In the genomic region with DNA sequence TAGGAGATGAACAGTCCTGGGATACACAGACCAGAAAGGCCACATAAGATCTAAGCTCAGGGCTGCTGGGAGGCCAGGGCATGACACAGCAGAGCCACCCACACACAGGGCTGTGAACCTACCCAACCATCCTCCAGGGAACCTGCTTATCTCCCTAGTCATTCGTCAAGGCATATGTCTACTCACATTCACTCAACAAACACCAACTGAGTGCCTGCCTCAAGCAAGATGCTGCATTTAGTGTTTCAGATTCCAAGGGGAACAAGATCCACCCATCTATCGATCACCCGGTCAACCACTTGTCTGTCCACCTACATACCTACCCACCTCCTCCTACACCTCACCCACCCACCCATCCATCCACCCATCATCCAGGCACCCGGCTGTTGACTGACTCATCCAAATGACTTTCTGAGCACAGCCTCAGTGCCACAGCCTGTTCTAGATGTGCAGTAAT, we compare ENCODE assay signal across 2 cellular contexts.
TF ChIP-seq lines count a peak whose summit lies in the region.

No MANE protein-coding gene starts in this region.

TF ChIP-seq in GM12878, 131 proteins besides CTCF, POLR2A, EP300 and RAD21:
- TF ChIP-seq, protein P1, sequence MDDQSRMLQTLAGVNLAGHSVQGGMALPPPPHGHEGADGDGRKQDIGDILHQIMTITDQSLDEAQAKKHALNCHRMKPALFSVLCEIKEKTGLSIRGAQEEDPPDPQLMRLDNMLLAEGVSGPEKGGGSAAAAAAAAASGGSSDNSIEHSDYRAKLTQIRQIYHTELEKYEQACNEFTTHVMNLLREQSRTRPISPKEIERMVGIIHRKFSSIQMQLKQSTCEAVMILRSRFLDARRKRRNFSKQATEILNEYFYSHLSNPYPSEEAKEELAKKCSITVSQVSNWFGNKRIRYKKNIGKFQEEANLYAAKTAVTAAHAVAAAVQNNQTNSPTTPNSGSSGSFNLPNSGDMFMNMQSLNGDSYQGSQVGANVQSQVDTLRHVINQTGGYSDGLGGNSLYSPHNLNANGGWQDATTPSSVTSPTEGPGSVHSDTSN (IDR thresholded peaks at IDR 0.05; ENCODE audit: insufficient replicate concordance, low read depth, low read length): no peak
- TF ChIP-seq RUNX3 (IDR thresholded peaks at IDR 0.05; ENCODE audit: low read length) (no peak), IKZF2 (IDR thresholded peaks at IDR 0.05) (no peak), DPF2 (IDR thresholded peaks at IDR 0.05) (no peak), CBX5 (IDR thresholded peaks at IDR 0.05; ENCODE audit: low read depth) (no peak), E2F4 (IDR thresholded peaks at IDR 0.05; ENCODE audit: low read depth, low read length) (no peak), JUND (IDR thresholded peaks at IDR 0.05; ENCODE audit: low read depth, low read length) (no peak), BRCA1 (IDR thresholded peaks at IDR 0.05; ENCODE audit: low read depth, low read length) (no peak), CBFB (IDR thresholded peaks at IDR 0.05; ENCODE audit: low read depth) (no peak), RBBP5 (conservative IDR thresholded peaks at IDR 0.05) (no peak), BACH1 (IDR thresholded peaks at IDR 0.05; ENCODE audit: borderline replicate concordance) (no peak), KAT2A (conservative IDR thresholded peaks at IDR 0.05; ENCODE audit: control insufficient read depth, low read depth, low read length) (no peak), POU2F2 (IDR thresholded peaks at IDR 0.05; ENCODE audit: borderline replicate concordance, low read depth, low read length) (no peak), SP1 (IDR thresholded peaks at IDR 0.05; ENCODE audit: low read depth, low read length) (no peak), ASH2L (IDR thresholded peaks at IDR 0.05; ENCODE audit: borderline replicate concordance, low read depth) (no peak), RAD51 (IDR thresholded peaks at IDR 0.05) (no peak), ZBED1 (IDR thresholded peaks at IDR 0.05; ENCODE audit: borderline replicate concordance) (no peak), TCF12 (IDR thresholded peaks at IDR 0.05; ENCODE audit: low read depth, low read length) (no peak)
- TF ChIP-seq, protein P2, sequence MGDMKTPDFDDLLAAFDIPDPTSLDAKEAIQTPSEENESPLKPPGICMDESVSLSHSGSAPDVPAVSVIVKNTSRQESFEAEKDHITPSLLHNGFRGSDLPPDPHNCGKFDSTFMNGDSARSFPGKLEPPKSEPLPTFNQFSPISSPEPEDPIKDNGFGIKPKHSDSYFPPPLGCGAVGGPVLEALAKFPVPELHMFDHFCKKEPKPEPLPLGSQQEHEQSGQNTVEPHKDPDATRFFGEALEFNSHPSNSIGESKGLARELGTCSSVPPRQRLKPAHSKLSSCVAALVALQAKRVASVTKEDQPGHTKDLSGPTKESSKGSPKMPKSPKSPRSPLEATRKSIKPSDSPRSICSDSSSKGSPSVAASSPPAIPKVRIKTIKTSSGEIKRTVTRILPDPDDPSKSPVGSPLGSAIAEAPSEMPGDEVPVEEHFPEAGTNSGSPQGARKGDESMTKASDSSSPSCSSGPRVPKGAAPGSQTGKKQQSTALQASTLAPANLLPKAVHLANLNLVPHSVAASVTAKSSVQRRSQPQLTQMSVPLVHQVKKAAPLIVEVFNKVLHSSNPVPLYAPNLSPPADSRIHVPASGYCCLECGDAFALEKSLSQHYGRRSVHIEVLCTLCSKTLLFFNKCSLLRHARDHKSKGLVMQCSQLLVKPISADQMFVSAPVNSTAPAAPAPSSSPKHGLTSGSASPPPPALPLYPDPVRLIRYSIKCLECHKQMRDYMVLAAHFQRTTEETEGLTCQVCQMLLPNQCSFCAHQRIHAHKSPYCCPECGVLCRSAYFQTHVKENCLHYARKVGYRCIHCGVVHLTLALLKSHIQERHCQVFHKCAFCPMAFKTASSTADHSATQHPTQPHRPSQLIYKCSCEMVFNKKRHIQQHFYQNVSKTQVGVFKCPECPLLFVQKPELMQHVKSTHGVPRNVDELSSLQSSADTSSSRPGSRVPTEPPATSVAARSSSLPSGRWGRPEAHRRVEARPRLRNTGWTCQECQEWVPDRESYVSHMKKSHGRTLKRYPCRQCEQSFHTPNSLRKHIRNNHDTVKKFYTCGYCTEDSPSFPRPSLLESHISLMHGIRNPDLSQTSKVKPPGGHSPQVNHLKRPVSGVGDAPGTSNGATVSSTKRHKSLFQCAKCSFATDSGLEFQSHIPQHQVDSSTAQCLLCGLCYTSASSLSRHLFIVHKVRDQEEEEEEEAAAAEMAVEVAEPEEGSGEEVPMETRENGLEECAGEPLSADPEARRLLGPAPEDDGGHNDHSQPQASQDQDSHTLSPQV (IDR thresholded peaks at IDR 0.05): no peak
- TF ChIP-seq, protein P3, sequence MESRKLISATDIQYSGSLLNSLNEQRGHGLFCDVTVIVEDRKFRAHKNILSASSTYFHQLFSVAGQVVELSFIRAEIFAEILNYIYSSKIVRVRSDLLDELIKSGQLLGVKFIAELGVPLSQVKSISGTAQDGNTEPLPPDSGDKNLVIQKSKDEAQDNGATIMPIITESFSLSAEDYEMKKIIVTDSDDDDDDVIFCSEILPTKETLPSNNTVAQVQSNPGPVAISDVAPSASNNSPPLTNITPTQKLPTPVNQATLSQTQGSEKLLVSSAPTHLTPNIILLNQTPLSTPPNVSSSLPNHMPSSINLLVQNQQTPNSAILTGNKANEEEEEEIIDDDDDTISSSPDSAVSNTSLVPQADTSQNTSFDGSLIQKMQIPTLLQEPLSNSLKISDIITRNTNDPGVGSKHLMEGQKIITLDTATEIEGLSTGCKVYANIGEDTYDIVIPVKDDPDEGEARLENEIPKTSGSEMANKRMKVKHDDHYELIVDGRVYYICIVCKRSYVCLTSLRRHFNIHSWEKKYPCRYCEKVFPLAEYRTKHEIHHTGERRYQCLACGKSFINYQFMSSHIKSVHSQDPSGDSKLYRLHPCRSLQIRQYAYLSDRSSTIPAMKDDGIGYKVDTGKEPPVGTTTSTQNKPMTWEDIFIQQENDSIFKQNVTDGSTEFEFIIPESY (IDR thresholded peaks at IDR 0.05): no peak
TF ChIP-seq in GM12878: peak in this region for 0.

TF ChIP-seq in neural cell, 6 proteins besides CTCF, POLR2A, EP300 and RAD21:
- TF ChIP-seq MXI1 (conservative IDR thresholded peaks at IDR 0.05; ENCODE audit: poor library complexity, severe bottlenecking) (no peak), EZH2 (IDR thresholded peaks at IDR 0.05; ENCODE audit: borderline replicate concordance, insufficient read depth, low read length, poor library complexity, severe bottlenecking) (no peak), POLR2AphosphoS5 (IDR thresholded peaks at IDR 0.05) (no peak), TAF1 (IDR thresholded peaks at IDR 0.05; ENCODE audit: low read depth) (no peak), REST (IDR thresholded peaks at IDR 0.05; ENCODE audit: borderline replicate concordance) (no peak), SMC3 (conservative IDR thresholded peaks at IDR 0.05; ENCODE audit: poor library complexity) (no peak)
